Comparison of ENCODE assay signal across 1 cellular context in the genomic region with DNA sequence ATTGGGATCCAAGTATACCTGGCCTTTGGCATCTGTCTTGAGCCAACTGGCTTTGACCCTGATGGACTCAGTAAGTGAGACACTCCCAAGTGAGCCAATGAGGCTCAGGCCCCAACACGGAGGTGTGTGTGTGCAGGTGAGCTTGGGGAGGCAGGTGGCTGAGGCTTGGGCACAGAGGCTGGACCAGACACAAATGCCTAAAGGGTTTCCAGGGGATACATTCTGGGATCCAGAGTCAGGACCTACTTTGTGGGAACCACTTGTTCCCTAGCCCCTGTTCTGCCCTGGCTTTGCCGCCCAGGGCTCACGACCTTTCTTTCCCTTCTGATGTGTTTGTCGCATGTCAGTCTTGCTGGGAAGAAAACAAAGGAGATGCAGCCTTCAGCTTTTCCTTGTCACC. TPM values are rescaled to one million over a fixed set of nuclear protein-coding genes. Genes with fewer than 3 reads are reported as not detected.
"Had no signal": no experiment of that assay in that cellular context is flagged by ENCODE, and none has a peak within 500 bp of the region (broad histone marks: within the 10 kb centered on the region; RNA-seq: fewer than 3 reads in every experiment).

No MANE protein-coding gene starts in this region.

RNA-seq across cellular contexts. Expression of a gene that starts 34.9 kb away (rescaled TPM):
- total RNA-seq: mammary epithelial cell had no signal
